Comparison of ENCODE assay signal across 8 cellular contexts in genomic region chr7:127107601-127108007, GRCh38.
A peak's percentile ranks its signal among the peaks of the same experiment; 100 is the strongest.
DNase-seq lines count a peak whose midpoint lies in the region; ATAC-seq and TF ChIP-seq lines count a peak whose summit lies in the region.

No MANE protein-coding gene starts in this region.

- no peaks in the 10 kb centered on the region for H3K27me3 Mint-ChIP-seq in activated CD4-positive, alpha-beta T cell treated with anti-CD3 and anti-CD28 coated beads, Interleukin-2, amount 10 ng/mL, durations not matched to agents 7 days and 5 days

- no peaks in the 10 kb centered on the region for H3K4me1 Mint-ChIP-seq in activated CD4-positive, alpha-beta T cell treated with anti-CD3 and anti-CD28 coated beads, Interleukin-2, amount 10 ng/mL, durations not matched to agents 7 days and 5 days

- TF ChIP-seq CTCF in AG09309 (IDR thresholded peaks at IDR 0.05; ENCODE audit: control insufficient read depth, insufficient read depth, low read depth, low read length, missing control alignments) (peak; percentile 22), GM13977 (IDR thresholded peaks at IDR 0.05; ENCODE audit: extremely low read depth, insufficient read depth, missing control alignments) (peak; percentile 38)

- intact Hi-C loops in left ventricle myocardium superior (cut with micrococcal nuclease) = no loop called here

- H3K27ac Mint-ChIP-seq in activated CD4-positive, alpha-beta T cell treated with anti-CD3 and anti-CD28 coated beads, Interleukin-2, amount 10 ng/mL, durations not matched to agents 7 days and 5 days = no peak overlapping the region

- H3K9me3 Mint-ChIP-seq in activated CD4-positive, alpha-beta T cell treated with anti-CD3 and anti-CD28 coated beads, Interleukin-2, amount 10 ng/mL, durations not matched to agents 7 days and 5 days = no peaks in the 10 kb centered on the region

- DNase-seq in AG09309 (ENCODE audit: low read depth) (no peak), GM13977 (ENCODE audit: low spot score) (peak; percentile 31), M059J (ENCODE audit: low read depth) (peak; percentile 60), left ventricle myocardium superior (no peak), NCI-H146 treated with DMSO at 0.1 percent for 48 hours (lab: John Stamatoyannopoulos, UW; ENCODE audit: unreplicated experiment) (no peak)
- DNase-seq in activated CD4-positive, alpha-beta T cell treated with anti-CD3 and anti-CD28 coated beads, Interleukin-2, amount 10 ng/mL, durations not matched to agents 7 days and 5 days = peak; percentile 61
- peak; percentile 41 for DNase-seq in stimulated activated CD4-positive, alpha-beta T cell treated with anti-CD3 and anti-CD28 coated beads, Interleukin-15, amount 100 ng/mL, for 24 hours

- POLR2A ChIA-PET in activated CD4-positive, alpha-beta T cell treated with anti-CD3 and anti-CD28 coated beads, Interleukin-2, amount 10 ng/mL, durations not matched to agents 7 days and 5 days (lab: Charles Lee) = no interaction called here

- ATAC-seq in HG02623 (IDR thresholded peaks at IDR 0.05; ENCODE audit: unreplicated experiment) (peak; percentile 79), left ventricle myocardium superior (peak; percentile 52)

- no peak overlapping the region for H3K4me3 ChIP-seq in AG09309 (ENCODE audit: control insufficient read depth, low read depth, low read length)

- no peak overlapping the region for H3K4me3 Mint-ChIP-seq in activated CD4-positive, alpha-beta T cell treated with anti-CD3 and anti-CD28 coated beads, Interleukin-2, amount 10 ng/mL, durations not matched to agents 7 days and 5 days

- in situ Hi-C loops in GM13977 (cut with MboI; ENCODE audit: low pct_unique_long_range_greater_than_20kb, low sequenced_read_pairs, unreplicated experiment) = no loop called here

- no peaks in the 10 kb centered on the region for H3K36me3 Mint-ChIP-seq in activated CD4-positive, alpha-beta T cell treated with anti-CD3 and anti-CD28 coated beads, Interleukin-2, amount 10 ng/mL, durations not matched to agents 7 days and 5 days (ENCODE audit: low read depth)

- CTCF ChIA-PET in activated CD4-positive, alpha-beta T cell treated with anti-CD3 and anti-CD28 coated beads, Interleukin-2, amount 10 ng/mL, durations not matched to agents 7 days and 5 days (lab: Charles Lee) = no interaction called here

Comparison
In these comparisons a context has a peak if more than half of its experiments do, and no peak if none do; other contexts are left out.
1. DNase-seq: peak in GM13977 (single experiment), M059J (single experiment), activated CD4-positive, alpha-beta T cell treated with anti-CD3 and anti-CD28 coated beads, Interleukin-2, amount 10 ng/mL, durations not matched to agents 7 days and 5 days (single experiment) and stimulated activated CD4-positive, alpha-beta T cell treated with anti-CD3 and anti-CD28 coated beads, Interleukin-15, amount 100 ng/mL, for 24 hours (single experiment); none in AG09309 (single experiment), left ventricle myocardium superior (single experiment) and NCI-H146 treated with DMSO at 0.1 percent for 48 hours (single experiment).